13 cellular contexts compared by ENCODE assay signal in genomic region chr11:112042161-112042960, GRCh38. TPM values are rescaled to one million over a fixed set of nuclear protein-coding genes. Genes with fewer than 3 reads are reported as not detected.
DNase-seq lines count a peak whose midpoint lies in the region; ATAC-seq lines count a peak whose summit lies in the region.
"Had no signal": no experiment of that assay in that cellular context is flagged by ENCODE, and none has a peak within 500 bp of the region (broad histone marks: within the 10 kb centered on the region; RNA-seq: fewer than 3 reads in every experiment).

No MANE protein-coding gene starts in this region.

- H3K79me1 ChIP-seq in mesenchymal stem cell (replicated peaks; ENCODE audit: low read length, poor library complexity, severe bottlenecking): peaks cover 13% of the 10 kb centered on the region

- peaks cover 13 to 82% of the 10 kb centered on the region in 2 experiments for H3K36me3 ChIP-seq in mesenchymal stem cell (ENCODE audit: control insufficient read depth in 1 of 2, insufficient read depth in 2 of 2, low read depth in 1 of 2, low read length in 2 of 2)

- no peak overlapping the region for H4K91ac ChIP-seq in mesenchymal stem cell (ENCODE audit: low read length)

- H3K23ac ChIP-seq in mesenchymal stem cell (ENCODE audit: low read length in 2 of 2): no peak overlapping the region

- H2BK12ac ChIP-seq in mesenchymal stem cell (ENCODE audit: low read length in 2 of 2): no peak overlapping the region

- no peaks in the 10 kb centered on the region for H3K9me3 ChIP-seq in mesenchymal stem cell (ENCODE audit: control insufficient read depth, low read length)
- H3K9me3 ChIP-seq: pancreas, tibial artery had no signal

- no peak overlapping the region for H3K9ac ChIP-seq in mesenchymal stem cell (ENCODE audit: low read length)

- no peaks in the 10 kb centered on the region for H3K27me3 ChIP-seq in mesenchymal stem cell (ENCODE audit: control insufficient read depth in 1 of 2, insufficient read depth in 1 of 2, low read length in 2 of 2)
- H3K27me3 ChIP-seq: pancreas, tibial artery had no signal

- no peak overlapping the region for H2BK5ac ChIP-seq in mesenchymal stem cell (ENCODE audit: low read depth, low read length, poor library complexity, severe bottlenecking)

- no peak for ATAC-seq in GM19452 (IDR thresholded peaks at IDR 0.05; ENCODE audit: unreplicated experiment)
- ATAC-seq: T-cell had no signal

- 100% methylated on average over 1 of the region's 6 CpGs for WGBS in mesenchymal stem cell

- H3K27ac ChIP-seq in mesenchymal stem cell (ENCODE audit: low read length, poor library complexity, severe bottlenecking): no peak overlapping the region
- H3K27ac ChIP-seq: pancreas, tibial artery had no signal

- no peak overlapping the region for H3K18ac ChIP-seq in mesenchymal stem cell (ENCODE audit: low read depth in 1 of 2, low read length in 2 of 2)

- H2AK5ac ChIP-seq in mesenchymal stem cell (ENCODE audit: low read length, severe bottlenecking): no peak overlapping the region

- no peak overlapping the region for H3K14ac ChIP-seq in mesenchymal stem cell (ENCODE audit: low read length in 2 of 2)

- no peak overlapping the region for H2AFZ ChIP-seq in mesenchymal stem cell (ENCODE audit: low read depth, low read length)

- no peak overlapping the region for H3K4me3 ChIP-seq in mesenchymal stem cell (ENCODE audit: insufficient read depth in 1 of 2, low read depth in 1 of 2, low read length in 2 of 2)
- H3K4me3 ChIP-seq: pancreas, tibial artery had no signal

- in situ Hi-C loops in KBM-7 (cut with MboI; ENCODE audit: low pct_unique_long_range_greater_than_20kb, low sequenced_read_pairs): no loop called here

- DNase-seq in EH (ENCODE audit: low read depth) (peak; percentile 72), KBM-7 (peak; percentile 54), astrocyte of the hippocampus (ENCODE audit: low read depth, low spot score) (peak; percentile 66), mesenchymal stem cell (peak; percentile 70), iPS-NIHi7 (ENCODE audit: extremely low spot score) (no peak), activated gamma-delta T cell (lab: John Stamatoyannopoulos, UW) (no peak)
- no peak for DNase-seq in stimulated activated CD4-positive, alpha-beta T cell treated with anti-CD3 and anti-CD28 coated beads, Interleukin-4, amount 100 ng/mL, for 24 hours
- DNase-seq: Calu3, NCI-H187, pancreas, T-cell, tibial artery had no signal

- no peaks in the 10 kb centered on the region for H3K4me1 ChIP-seq in mesenchymal stem cell (ENCODE audit: control insufficient read depth, insufficient read depth, low read depth, low read length)
- H3K4me1 ChIP-seq: tibial artery had no signal

- H3K4me2 ChIP-seq in mesenchymal stem cell (ENCODE audit: low read length, poor library complexity, severe bottlenecking): no peak overlapping the region

- H2BK120ac ChIP-seq in mesenchymal stem cell (ENCODE audit: low read depth, low read length): no peak overlapping the region

- H4K8ac ChIP-seq in mesenchymal stem cell (ENCODE audit: low read length): no peak overlapping the region

- H3K4ac ChIP-seq in mesenchymal stem cell (ENCODE audit: low read depth in 1 of 2, low read length in 2 of 2): no peak overlapping the region

- no peak overlapping the region for H2BK15ac ChIP-seq in mesenchymal stem cell (ENCODE audit: low read depth, poor library complexity, severe bottlenecking)

RNA-seq across cellular contexts. Expression of gene DLAT, which starts 17.2 kb away (rescaled TPM):
- polyA plus RNA-seq in mesenchymal stem cell (2013, experiment 1 of 2): 25.9 TPM
- polyA plus RNA-seq in mesenchymal stem cell (2013, experiment 2 of 2): 25.7 TPM

RNA-seq across cellular contexts. Expression of gene PIH1D2, which starts 31.5 kb away (rescaled TPM):
- polyA plus RNA-seq in mesenchymal stem cell (2013, experiment 1 of 2): 1.1 TPM
- polyA plus RNA-seq in mesenchymal stem cell (2013, experiment 2 of 2): 1.9 TPM

RNA-seq across cellular contexts. Expression of gene NKAPD1, which starts 31.7 kb away (rescaled TPM):
- polyA plus RNA-seq in mesenchymal stem cell (2013, experiment 1 of 2): 51.1 TPM
- polyA plus RNA-seq in mesenchymal stem cell (2013, experiment 2 of 2): 52.5 TPM

RNA-seq across cellular contexts. Expression of gene TIMM8B, which starts 44.2 kb away (rescaled TPM):
- polyA plus RNA-seq in mesenchymal stem cell (2013, experiment 1 of 2): 139 TPM
- polyA plus RNA-seq in mesenchymal stem cell (2013, experiment 2 of 2): 138 TPM

RNA-seq across cellular contexts. Expression of gene SDHD, which starts 44.3 kb away (rescaled TPM):
- polyA plus RNA-seq in mesenchymal stem cell (2013, experiment 1 of 2): 59.5 TPM
- polyA plus RNA-seq in mesenchymal stem cell (2013, experiment 2 of 2): 62.1 TPM

Comparison
In these comparisons a context has a peak if more than half of its experiments do, and no peak if none do; other contexts are left out.
1. DNase-seq: peak in EH (single experiment), KBM-7 (single experiment), astrocyte of the hippocampus (single experiment) and mesenchymal stem cell (single experiment); none in stimulated activated CD4-positive, alpha-beta T cell treated with anti-CD3 and anti-CD28 coated beads, Interleukin-4, amount 100 ng/mL, for 24 hours (single experiment), iPS-NIHi7 (single experiment) and activated gamma-delta T cell (single experiment).